Comparison of ENCODE assay signal across 10 cellular contexts in genomic region chr16:88599092-88599733, GRCh38. TPM values are rescaled to one million over a fixed set of nuclear protein-coding genes. Genes with fewer than 3 reads are reported as not detected.
DNase-seq lines count a peak whose midpoint lies in the region; ATAC-seq and TF ChIP-seq lines count a peak whose summit lies in the region.
"Had no signal": no experiment of that assay in that cellular context is flagged by ENCODE, and none has a peak within 500 bp of the region (broad histone marks: within the 10 kb centered on the region; RNA-seq: fewer than 3 reads in every experiment).

No MANE protein-coding gene starts in this region.

- peaks cover 2% of the 10 kb centered on the region for H3K4me1 Mint-ChIP-seq in activated CD4-positive, alpha-beta T cell treated with anti-CD3 and anti-CD28 coated beads, Interleukin-2, amount 10 ng/mL, durations not matched to agents 7 days and 5 days

- no peaks in the 10 kb centered on the region for H3K9me3 Mint-ChIP-seq in activated CD4-positive, alpha-beta T cell treated with anti-CD3 and anti-CD28 coated beads, Interleukin-2, amount 10 ng/mL, durations not matched to agents 7 days and 5 days

- no peaks in the 10 kb centered on the region for H3K9me3 ChIP-seq in Peyer's patch
- no peaks in the 10 kb centered on the region for H3K9me3 ChIP-seq in thymus (ENCODE audit: control insufficient read depth)

- H3K36me3 Mint-ChIP-seq in activated CD4-positive, alpha-beta T cell treated with anti-CD3 and anti-CD28 coated beads, Interleukin-2, amount 10 ng/mL, durations not matched to agents 7 days and 5 days (ENCODE audit: low read depth) = peaks cover 32% of the 10 kb centered on the region

- POLR2A ChIA-PET in activated CD4-positive, alpha-beta T cell treated with anti-CD3 and anti-CD28 coated beads, Interleukin-2, amount 10 ng/mL, durations not matched to agents 7 days and 5 days (lab: Charles Lee) = no interaction called here

- H3K4me1 ChIP-seq in Peyer's patch (no peaks in the 10 kb centered on the region), thymus (ENCODE audit: control insufficient read depth, insufficient read depth, low read length) (no peaks in the 10 kb centered on the region)

- CTCF ChIA-PET in activated CD4-positive, alpha-beta T cell treated with anti-CD3 and anti-CD28 coated beads, Interleukin-2, amount 10 ng/mL, durations not matched to agents 7 days and 5 days (lab: Charles Lee) = interaction anchor here (1.4 kb wide), 1 partner anchor 20 kb away, joined by 3 read pairs; no protein-coding TSS in a partner anchor

- peak in 2 of 3 donors; percentile 17 to 76 for DNase-seq in Peyer's patch
- peak; percentile 20 for DNase-seq in fibroblast of pulmonary artery (ENCODE audit: low read depth)
- DNase-seq in myocyte (ENCODE audit: low read depth) = peak; percentile 50
- no peak for DNase-seq in stimulated activated naive CD4-positive, alpha-beta T cell treated with Interleukin-2 at 50 U/mL for 16 hours (lab: John Stamatoyannopoulos, UW)
- no peak for DNase-seq in GM19238 (ENCODE audit: insufficient read length, low spot score)
- no peak for DNase-seq in activated CD4-positive, alpha-beta T cell treated with anti-CD3 and anti-CD28 coated beads, Interleukin-2, amount 10 ng/mL, durations not matched to agents 7 days and 5 days
- DNase-seq: mesendoderm, NCI-H524 had no signal

- TF ChIP-seq POLR2A in Peyer's patch (IDR thresholded peaks at IDR 0.05) = no peak

- TF ChIP-seq CTCF in Peyer's patch (IDR thresholded peaks at IDR 0.05) (no peak), fibroblast of pulmonary artery (IDR thresholded peaks at IDR 0.05; ENCODE audit: low read length, missing control alignments) (no peak)

- H3K27me3 ChIP-seq in Peyer's patch (no peaks in the 10 kb centered on the region), thymus (ENCODE audit: control insufficient read depth, insufficient read depth) (no peaks in the 10 kb centered on the region)

- H3K27me3 Mint-ChIP-seq in activated CD4-positive, alpha-beta T cell treated with anti-CD3 and anti-CD28 coated beads, Interleukin-2, amount 10 ng/mL, durations not matched to agents 7 days and 5 days = no peaks in the 10 kb centered on the region

- 92% methylated on average over 14 of the region's 14 CpGs for WGBS in thymus

- H3K27ac Mint-ChIP-seq in activated CD4-positive, alpha-beta T cell treated with anti-CD3 and anti-CD28 coated beads, Interleukin-2, amount 10 ng/mL, durations not matched to agents 7 days and 5 days = no peak overlapping the region

- peaks cover 0 to 53% (median 0%) of the 10 kb centered on the region in 3 donors for H3K36me3 ChIP-seq in Peyer's patch
- H3K36me3 ChIP-seq in thymus (ENCODE audit: control insufficient read depth, insufficient read depth) = peaks cover 59% of the 10 kb centered on the region

- no peak overlapping the region for H3K4me3 Mint-ChIP-seq in activated CD4-positive, alpha-beta T cell treated with anti-CD3 and anti-CD28 coated beads, Interleukin-2, amount 10 ng/mL, durations not matched to agents 7 days and 5 days

- H3K4me3 ChIP-seq in Peyer's patch (no peak overlapping the region), fibroblast of pulmonary artery (replicated peaks; ENCODE audit: low read depth, low read length) (no peak overlapping the region), thymus (ENCODE audit: low read length) (no peak overlapping the region)

- H3K27ac ChIP-seq in Peyer's patch (peak overlapping the region in 2 of 4 donors; percentile 41 to 52), thymus (ENCODE audit: low read depth) (peak overlapping the region; percentile 6)

- no peak for ATAC-seq in GM18870 (IDR thresholded peaks at IDR 0.05; ENCODE audit: unreplicated experiment)

RNA-seq across cellular contexts. Expression of gene ZC3H18, which starts 29.0 kb away (rescaled TPM):
- total RNA-seq in Peyer's patch = 10 to 100 TPM; 22.8 to 47.0 (median 32.9) TPM
- total RNA-seq in myocyte = 10.4 and 13.4 TPM in 2 replicates
- 20.7 TPM for polyA plus RNA-seq in myocyte (2012)
- 28.9 TPM for polyA plus RNA-seq in thymus
- 10 to 100 TPM; 77.1 to 87.0 TPM for total RNA-seq in activated CD4-positive, alpha-beta T cell treated with anti-CD3 and anti-CD28 coated beads, Interleukin-2, amount 10 ng/mL, durations not matched to agents 7 days and 5 days

RNA-seq across cellular contexts. Expression of gene IL17C, which starts 39.2 kb away (rescaled TPM):
- total RNA-seq in Peyer's patch (not detected), myocyte (not detected in 2 replicates)
- not detected for polyA plus RNA-seq in myocyte (2012)
- 0.09 TPM for polyA plus RNA-seq in thymus
- total RNA-seq in activated CD4-positive, alpha-beta T cell treated with anti-CD3 and anti-CD28 coated beads, Interleukin-2, amount 10 ng/mL, durations not matched to agents 7 days and 5 days = under 1 TPM in 1 of 2 experiments, not detected in 1; 0.20 TPM

RNA-seq across cellular contexts. Expression of gene CYBA, which starts 51.6 kb away (rescaled TPM):
- total RNA-seq in Peyer's patch (100 to 1,000 TPM; 131 to 162 (median 141) TPM), myocyte (0.26 and 1.0 TPM in 2 replicates)
- polyA plus RNA-seq in myocyte (2012) = 0.72 TPM
- polyA plus RNA-seq in thymus = 208 TPM
- 100 to 1,000 TPM; 486 to 586 TPM for total RNA-seq in activated CD4-positive, alpha-beta T cell treated with anti-CD3 and anti-CD28 coated beads, Interleukin-2, amount 10 ng/mL, durations not matched to agents 7 days and 5 days

Comparison
In these comparisons a context has a peak if more than half of its experiments do, and no peak if none do; other contexts are left out.
1. DNase-seq: peak in Peyer's patch (2 of 3), fibroblast of pulmonary artery (single experiment) and myocyte (single experiment); none in stimulated activated naive CD4-positive, alpha-beta T cell treated with Interleukin-2 at 50 U/mL for 16 hours (single experiment), GM19238 (single experiment) and activated CD4-positive, alpha-beta T cell treated with anti-CD3 and anti-CD28 coated beads, Interleukin-2, amount 10 ng/mL, durations not matched to agents 7 days and 5 days (single experiment).
2. RNA of gene CYBA, which starts 51.6 kb away (total RNA-seq): 486 to 586 TPM in activated CD4-positive, alpha-beta T cell treated with anti-CD3 and anti-CD28 coated beads, Interleukin-2, amount 10 ng/mL, durations not matched to agents 7 days and 5 days and 131 to 162 TPM in Peyer's patch; 0.26 to 1.0 TPM in myocyte; every median in the first group is over 10 times any median in the second.